Comparison of ENCODE assay signal across 1 cellular context in the genomic region with DNA sequence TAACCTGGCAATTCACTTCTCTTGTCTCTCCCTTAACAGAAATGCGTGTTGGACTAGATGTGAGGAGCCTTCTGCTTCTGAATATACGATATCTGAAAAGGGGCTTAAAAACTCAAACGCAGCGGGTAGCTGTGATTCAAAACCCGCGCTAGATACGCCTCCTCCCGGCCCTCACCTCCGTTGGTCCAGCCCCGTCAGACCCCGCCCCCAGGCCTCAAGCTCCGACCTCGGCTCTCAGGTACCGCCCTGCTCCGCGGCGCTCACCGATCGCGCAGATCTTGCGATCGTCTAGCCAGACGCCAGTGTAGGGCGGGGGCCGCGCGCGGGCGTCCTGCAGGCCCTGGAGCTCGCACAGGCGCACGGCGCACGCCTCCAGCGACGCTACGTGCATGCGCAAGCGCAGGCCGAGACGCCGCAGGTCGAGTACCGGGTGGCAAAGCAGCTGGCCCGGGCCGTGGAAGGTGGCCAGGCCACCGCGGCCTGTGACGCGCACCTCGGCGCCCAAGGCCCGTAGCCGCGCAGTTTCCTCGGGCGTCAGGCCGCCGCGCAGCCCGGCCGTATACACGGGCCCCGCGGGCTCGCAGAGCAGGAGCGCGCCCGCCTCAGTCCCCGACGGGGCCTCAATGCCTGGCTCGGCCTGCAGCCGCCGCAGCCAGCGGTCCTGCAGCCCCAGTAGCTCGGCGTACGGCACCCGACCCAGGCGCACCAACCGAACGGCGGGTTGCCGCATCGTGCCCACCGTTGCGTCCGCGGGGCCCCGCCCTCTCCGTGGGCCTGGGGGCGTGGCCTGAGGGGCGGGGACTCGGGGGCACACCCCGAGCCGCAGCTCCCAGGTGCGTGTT.
TF ChIP-seq lines count a peak whose summit lies in the region.

A gene (minus strand): TSS at position 751 of the 842 bp plus-strand sequence. CDS start 21 bp downstream, at position 730.

TF ChIP-seq in K562, 482 proteins besides CTCF, POLR2A, EP300 and RAD21 (continued from another document and continues in another):
- peak; percentile 89 for TF ChIP-seq NCOA6 (IDR thresholded peaks at IDR 0.05)
- TF ChIP-seq MTF1 (CRISPR knock-in tag; IDR thresholded peaks at IDR 0.05; ENCODE audit: borderline replicate concordance), result no peak
- TF ChIP-seq, protein P1, sequence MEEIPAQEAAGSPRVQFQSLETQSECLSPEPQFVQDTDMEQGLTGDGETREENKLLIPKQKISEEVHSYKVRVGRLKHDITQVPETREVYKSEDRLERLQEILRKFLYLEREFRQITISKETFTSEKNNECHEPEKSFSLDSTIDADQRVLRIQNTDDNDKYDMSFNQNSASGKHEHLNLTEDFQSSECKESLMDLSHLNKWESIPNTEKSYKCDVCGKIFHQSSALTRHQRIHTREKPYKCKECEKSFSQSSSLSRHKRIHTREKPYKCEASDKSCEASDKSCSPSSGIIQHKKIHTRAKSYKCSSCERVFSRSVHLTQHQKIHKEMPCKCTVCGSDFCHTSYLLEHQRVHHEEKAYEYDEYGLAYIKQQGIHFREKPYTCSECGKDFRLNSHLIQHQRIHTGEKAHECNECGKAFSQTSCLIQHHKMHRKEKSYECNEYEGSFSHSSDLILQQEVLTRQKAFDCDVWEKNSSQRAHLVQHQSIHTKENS (CRISPR knock-in tag; IDR thresholded peaks at IDR 0.05), result no peak
- TF ChIP-seq CC2D1A (IDR thresholded peaks at IDR 0.05), result no peak
- TF ChIP-seq ZC3H4 (CRISPR knock-in tag; IDR thresholded peaks at IDR 0.05; ENCODE audit: borderline replicate concordance), result no peak
- TF ChIP-seq, protein P2, sequence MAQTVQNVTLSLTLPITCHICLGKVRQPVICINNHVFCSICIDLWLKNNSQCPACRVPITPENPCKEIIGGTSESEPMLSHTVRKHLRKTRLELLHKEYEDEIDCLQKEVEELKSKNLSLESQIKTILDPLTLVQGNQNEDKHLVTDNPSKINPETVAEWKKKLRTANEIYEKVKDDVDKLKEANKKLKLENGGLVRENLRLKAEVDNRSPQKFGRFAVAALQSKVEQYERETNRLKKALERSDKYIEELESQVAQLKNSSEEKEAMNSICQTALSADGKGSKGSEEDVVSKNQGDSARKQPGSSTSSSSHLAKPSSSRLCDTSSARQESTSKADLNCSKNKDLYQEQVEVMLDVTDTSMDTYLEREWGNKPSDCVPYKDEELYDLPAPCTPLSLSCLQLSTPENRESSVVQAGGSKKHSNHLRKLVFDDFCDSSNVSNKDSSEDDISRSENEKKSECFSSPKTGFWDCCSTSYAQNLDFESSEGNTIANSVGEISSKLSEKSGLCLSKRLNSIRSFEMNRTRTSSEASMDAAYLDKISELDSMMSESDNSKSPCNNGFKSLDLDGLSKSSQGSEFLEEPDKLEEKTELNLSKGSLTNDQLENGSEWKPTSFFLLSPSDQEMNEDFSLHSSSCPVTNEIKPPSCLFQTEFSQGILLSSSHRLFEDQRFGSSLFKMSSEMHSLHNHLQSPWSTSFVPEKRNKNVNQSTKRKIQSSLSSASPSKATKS (CRISPR knock-in tag; IDR thresholded peaks at IDR 0.05), result no peak
- TF ChIP-seq SRSF7 (optimal IDR thresholded peaks at IDR 0.05; ENCODE audit: low read depth, low read length), result no peak
- peak; percentile 98; the same call in 1 of the 2 replicates for TF ChIP-seq PHF21A (IDR thresholded peaks at IDR 0.05; ENCODE audit: borderline replicate concordance, low read depth)
- no peak for TF ChIP-seq ZNF695 (CRISPR knock-in tag; IDR thresholded peaks at IDR 0.05)
- TF ChIP-seq CBX3 (IDR thresholded peaks at IDR 0.05; ENCODE audit: borderline replicate concordance in 1 of 2, low read length in 2 of 2), result no peak; a peak in 1 of 3 replicates
- TF ChIP-seq MEF2D (tag; conservative IDR thresholded peaks at IDR 0.05; ENCODE audit: low read depth), result no peak
- no peak for TF ChIP-seq YBX1 (IDR thresholded peaks at IDR 0.05)
- no peak; the same call in 1 of the 2 replicates for TF ChIP-seq NBN (IDR thresholded peaks at IDR 0.05; ENCODE audit: low read depth)
- no peak for TF ChIP-seq ZNF780A (CRISPR knock-in tag; IDR thresholded peaks at IDR 0.05)
- TF ChIP-seq POLR2G (IDR thresholded peaks at IDR 0.05; ENCODE audit: low read depth, low read length), result peak; percentile 88
- TF ChIP-seq BHLHE40 (IDR thresholded peaks at IDR 0.05; ENCODE audit: low read length), result peak; percentile 73; the same call in 1 of the 2 replicates
- peak; percentile 56; the same call in 1 of the 2 replicates for TF ChIP-seq KLF1 (tag; IDR thresholded peaks at IDR 0.05)
- TF ChIP-seq, protein P3, sequence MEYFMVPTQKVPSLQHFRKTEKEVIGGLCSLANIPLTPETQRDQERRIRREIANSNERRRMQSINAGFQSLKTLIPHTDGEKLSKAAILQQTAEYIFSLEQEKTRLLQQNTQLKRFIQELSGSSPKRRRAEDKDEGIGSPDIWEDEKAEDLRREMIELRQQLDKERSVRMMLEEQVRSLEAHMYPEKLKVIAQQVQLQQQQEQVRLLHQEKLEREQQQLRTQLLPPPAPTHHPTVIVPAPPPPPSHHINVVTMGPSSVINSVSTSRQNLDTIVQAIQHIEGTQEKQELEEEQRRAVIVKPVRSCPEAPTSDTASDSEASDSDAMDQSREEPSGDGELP (CRISPR knock-in tag; IDR thresholded peaks at IDR 0.05; ENCODE audit: borderline replicate concordance), result peak; percentile 92
- no peak; the same call in none of the 2 replicates for TF ChIP-seq NFIC (IDR thresholded peaks at IDR 0.05)
- TF ChIP-seq NRF1 (conservative IDR thresholded peaks at IDR 0.05 in 1 of 2, IDR thresholded peaks at IDR 0.05 in 1 of 2), result peak; percentile 99
- no peak for TF ChIP-seq TAL1 (IDR thresholded peaks at IDR 0.05)
- TF ChIP-seq, protein P4, sequence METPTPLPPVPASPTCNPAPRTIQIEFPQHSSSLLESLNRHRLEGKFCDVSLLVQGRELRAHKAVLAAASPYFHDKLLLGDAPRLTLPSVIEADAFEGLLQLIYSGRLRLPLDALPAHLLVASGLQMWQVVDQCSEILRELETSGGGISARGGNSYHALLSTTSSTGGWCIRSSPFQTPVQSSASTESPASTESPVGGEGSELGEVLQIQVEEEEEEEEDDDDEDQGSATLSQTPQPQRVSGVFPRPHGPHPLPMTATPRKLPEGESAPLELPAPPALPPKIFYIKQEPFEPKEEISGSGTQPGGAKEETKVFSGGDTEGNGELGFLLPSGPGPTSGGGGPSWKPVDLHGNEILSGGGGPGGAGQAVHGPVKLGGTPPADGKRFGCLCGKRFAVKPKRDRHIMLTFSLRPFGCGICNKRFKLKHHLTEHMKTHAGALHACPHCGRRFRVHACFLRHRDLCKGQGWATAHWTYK (CRISPR knock-in tag; IDR thresholded peaks at IDR 0.05), result peak; percentile 86; the same call in 1 of the 2 replicates
- TF ChIP-seq ELF2 (CRISPR knock-in tag; IDR thresholded peaks at IDR 0.05), result peak; percentile 73; the same call in 1 of the 2 replicates
- no peak for TF ChIP-seq PURB (CRISPR knock-in tag; IDR thresholded peaks at IDR 0.05; ENCODE audit: low read depth)
- TF ChIP-seq FOXJ2 (tag; IDR thresholded peaks at IDR 0.05), result no peak
- TF ChIP-seq, protein P5, sequence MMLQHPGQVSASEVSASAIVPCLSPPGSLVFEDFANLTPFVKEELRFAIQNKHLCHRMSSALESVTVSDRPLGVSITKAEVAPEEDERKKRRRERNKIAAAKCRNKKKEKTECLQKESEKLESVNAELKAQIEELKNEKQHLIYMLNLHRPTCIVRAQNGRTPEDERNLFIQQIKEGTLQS (IDR thresholded peaks at IDR 0.05), result no peak
- TF ChIP-seq, protein P5 (CRISPR knock-in tag; conservative IDR thresholded peaks at IDR 0.05), result no peak
- TF ChIP-seq, protein P6, sequence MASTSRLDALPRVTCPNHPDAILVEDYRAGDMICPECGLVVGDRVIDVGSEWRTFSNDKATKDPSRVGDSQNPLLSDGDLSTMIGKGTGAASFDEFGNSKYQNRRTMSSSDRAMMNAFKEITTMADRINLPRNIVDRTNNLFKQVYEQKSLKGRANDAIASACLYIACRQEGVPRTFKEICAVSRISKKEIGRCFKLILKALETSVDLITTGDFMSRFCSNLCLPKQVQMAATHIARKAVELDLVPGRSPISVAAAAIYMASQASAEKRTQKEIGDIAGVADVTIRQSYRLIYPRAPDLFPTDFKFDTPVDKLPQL (IDR thresholded peaks at IDR 0.05; ENCODE audit: extremely low read depth, insufficient read length), result no peak
- TF ChIP-seq ZNF224 (CRISPR knock-in tag; IDR thresholded peaks at IDR 0.05), result no peak
- no peak for TF ChIP-seq GABPB2 (CRISPR knock-in tag; conservative IDR thresholded peaks at IDR 0.05)
- no peak for TF ChIP-seq ZNF3 (CRISPR knock-in tag; IDR thresholded peaks at IDR 0.05)
- no peak for TF ChIP-seq HMG20B (CRISPR knock-in tag; IDR thresholded peaks at IDR 0.05)
- TF ChIP-seq FOXM1 (IDR thresholded peaks at IDR 0.05; ENCODE audit: low read depth), result peak; percentile 85
- no peak; the same call in 1 of the 2 replicates for TF ChIP-seq FOXM1 (CRISPR knock-in tag; IDR thresholded peaks at IDR 0.05; ENCODE audit: low read depth)
- no peak for TF ChIP-seq SLC30A9 (CRISPR knock-in tag; IDR thresholded peaks at IDR 0.05)
- TF ChIP-seq NR1H2 (CRISPR knock-in tag; IDR thresholded peaks at IDR 0.05), result 0 out of 2 replicates have a peak, but pooled peaks have one; percentile 44
- no peak for TF ChIP-seq CHD4 (IDR thresholded peaks at IDR 0.05; ENCODE audit: insufficient read depth, insufficient replicate concordance, low read depth, low read length, poor library complexity, severe bottlenecking)
- no peak for TF ChIP-seq RBM17 (IDR thresholded peaks at IDR 0.05; ENCODE audit: borderline replicate concordance, low read depth, low read length)
- peak; percentile 89 for TF ChIP-seq RBFOX2 (IDR thresholded peaks at IDR 0.05; ENCODE audit: low read depth, low read length)
- TF ChIP-seq, protein P7, sequence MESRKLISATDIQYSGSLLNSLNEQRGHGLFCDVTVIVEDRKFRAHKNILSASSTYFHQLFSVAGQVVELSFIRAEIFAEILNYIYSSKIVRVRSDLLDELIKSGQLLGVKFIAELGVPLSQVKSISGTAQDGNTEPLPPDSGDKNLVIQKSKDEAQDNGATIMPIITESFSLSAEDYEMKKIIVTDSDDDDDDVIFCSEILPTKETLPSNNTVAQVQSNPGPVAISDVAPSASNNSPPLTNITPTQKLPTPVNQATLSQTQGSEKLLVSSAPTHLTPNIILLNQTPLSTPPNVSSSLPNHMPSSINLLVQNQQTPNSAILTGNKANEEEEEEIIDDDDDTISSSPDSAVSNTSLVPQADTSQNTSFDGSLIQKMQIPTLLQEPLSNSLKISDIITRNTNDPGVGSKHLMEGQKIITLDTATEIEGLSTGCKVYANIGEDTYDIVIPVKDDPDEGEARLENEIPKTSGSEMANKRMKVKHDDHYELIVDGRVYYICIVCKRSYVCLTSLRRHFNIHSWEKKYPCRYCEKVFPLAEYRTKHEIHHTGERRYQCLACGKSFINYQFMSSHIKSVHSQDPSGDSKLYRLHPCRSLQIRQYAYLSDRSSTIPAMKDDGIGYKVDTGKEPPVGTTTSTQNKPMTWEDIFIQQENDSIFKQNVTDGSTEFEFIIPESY (CRISPR knock-in tag; IDR thresholded peaks at IDR 0.05), result peak; percentile 52
- no peak for TF ChIP-seq KDM4B (IDR thresholded peaks at IDR 0.05; ENCODE audit: borderline replicate concordance in 2 of 2, low read depth in 1 of 2)
- no peak for TF ChIP-seq RBM14 (IDR thresholded peaks at IDR 0.05; ENCODE audit: borderline replicate concordance, insufficient read depth, low read depth, low read length)
- no peak for TF ChIP-seq NR2C1 (IDR thresholded peaks at IDR 0.05)
- no peak for TF ChIP-seq NR2C1 (tag; IDR thresholded peaks at IDR 0.05)
- TF ChIP-seq PHB (CRISPR knock-in tag; IDR thresholded peaks at IDR 0.05), result no peak
- no peak for TF ChIP-seq ZNF696 (CRISPR knock-in tag; conservative IDR thresholded peaks at IDR 0.05)
- TF ChIP-seq, protein P8, sequence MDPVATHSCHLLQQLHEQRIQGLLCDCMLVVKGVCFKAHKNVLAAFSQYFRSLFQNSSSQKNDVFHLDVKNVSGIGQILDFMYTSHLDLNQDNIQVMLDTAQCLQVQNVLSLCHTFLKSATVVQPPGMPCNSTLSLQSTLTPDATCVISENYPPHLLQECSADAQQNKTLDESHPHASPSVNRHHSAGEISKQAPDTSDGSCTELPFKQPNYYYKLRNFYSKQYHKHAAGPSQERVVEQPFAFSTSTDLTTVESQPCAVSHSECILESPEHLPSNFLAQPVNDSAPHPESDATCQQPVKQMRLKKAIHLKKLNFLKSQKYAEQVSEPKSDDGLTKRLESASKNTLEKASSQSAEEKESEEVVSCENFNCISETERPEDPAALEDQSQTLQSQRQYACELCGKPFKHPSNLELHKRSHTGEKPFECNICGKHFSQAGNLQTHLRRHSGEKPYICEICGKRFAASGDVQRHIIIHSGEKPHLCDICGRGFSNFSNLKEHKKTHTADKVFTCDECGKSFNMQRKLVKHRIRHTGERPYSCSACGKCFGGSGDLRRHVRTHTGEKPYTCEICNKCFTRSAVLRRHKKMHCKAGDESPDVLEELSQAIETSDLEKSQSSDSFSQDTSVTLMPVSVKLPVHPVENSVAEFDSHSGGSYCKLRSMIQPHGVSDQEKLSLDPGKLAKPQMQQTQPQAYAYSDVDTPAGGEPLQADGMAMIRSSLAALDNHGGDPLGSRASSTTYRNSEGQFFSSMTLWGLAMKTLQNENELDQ (CRISPR knock-in tag; IDR thresholded peaks at IDR 0.05; ENCODE audit: borderline replicate concordance), result no peak
- TF ChIP-seq KDM1A (IDR thresholded peaks at IDR 0.05), result peak; percentile 87 to 89
- TF ChIP-seq TBL1XR1 (IDR thresholded peaks at IDR 0.05; ENCODE audit: low read length in 2 of 2), result no peak; a peak in 1 of 4 replicates
- TF ChIP-seq MCM5 (IDR thresholded peaks at IDR 0.05; ENCODE audit: low read depth), result no peak
- TF ChIP-seq, protein P9, sequence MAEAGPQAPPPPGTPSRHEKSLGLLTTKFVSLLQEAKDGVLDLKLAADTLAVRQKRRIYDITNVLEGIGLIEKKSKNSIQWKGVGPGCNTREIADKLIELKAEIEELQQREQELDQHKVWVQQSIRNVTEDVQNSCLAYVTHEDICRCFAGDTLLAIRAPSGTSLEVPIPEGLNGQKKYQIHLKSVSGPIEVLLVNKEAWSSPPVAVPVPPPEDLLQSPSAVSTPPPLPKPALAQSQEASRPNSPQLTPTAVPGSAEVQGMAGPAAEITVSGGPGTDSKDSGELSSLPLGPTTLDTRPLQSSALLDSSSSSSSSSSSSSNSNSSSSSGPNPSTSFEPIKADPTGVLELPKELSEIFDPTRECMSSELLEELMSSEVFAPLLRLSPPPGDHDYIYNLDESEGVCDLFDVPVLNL (CRISPR knock-in tag; IDR thresholded peaks at IDR 0.05; ENCODE audit: low read depth), result peak; percentile 94
- TF ChIP-seq, protein P10, sequence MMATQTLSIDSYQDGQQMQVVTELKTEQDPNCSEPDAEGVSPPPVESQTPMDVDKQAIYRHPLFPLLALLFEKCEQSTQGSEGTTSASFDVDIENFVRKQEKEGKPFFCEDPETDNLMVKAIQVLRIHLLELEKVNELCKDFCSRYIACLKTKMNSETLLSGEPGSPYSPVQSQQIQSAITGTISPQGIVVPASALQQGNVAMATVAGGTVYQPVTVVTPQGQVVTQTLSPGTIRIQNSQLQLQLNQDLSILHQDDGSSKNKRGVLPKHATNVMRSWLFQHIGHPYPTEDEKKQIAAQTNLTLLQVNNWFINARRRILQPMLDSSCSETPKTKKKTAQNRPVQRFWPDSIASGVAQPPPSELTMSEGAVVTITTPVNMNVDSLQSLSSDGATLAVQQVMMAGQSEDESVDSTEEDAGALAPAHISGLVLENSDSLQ (IDR thresholded peaks at IDR 0.05), result peak; percentile 35; the same call in 1 of the 2 replicates
